15 cellular contexts compared by ENCODE assay signal in genomic region chr18:48753741-48754140, GRCh38.
DNase-seq lines count a peak whose midpoint lies in the region; ATAC-seq and TF ChIP-seq lines count a peak whose summit lies in the region.
"Had no signal": no experiment of that assay in that cellular context is flagged by ENCODE, and none has a peak within 500 bp of the region (broad histone marks: within the 10 kb centered on the region; RNA-seq: fewer than 3 reads in every experiment).

No MANE protein-coding gene starts in this region.

- H3K9me3 ChIP-seq in lower lobe of right lung, result no peaks in the 10 kb centered on the region
- H3K9me3 ChIP-seq: BLaER1, HAP-1 had no signal

- no peak for ATAC-seq in left ventricle myocardium superior
- ATAC-seq in Right ventricle myocardium superior (ENCODE audit: poor library complexity), result no peak
- no peak for ATAC-seq in lower lobe of right lung
- no peak for ATAC-seq in HG03521 (IDR thresholded peaks at IDR 0.05; ENCODE audit: unreplicated experiment)
- ATAC-seq: GM12878 had no signal

- intact Hi-C loops in left ventricle myocardium superior (cut with micrococcal nuclease), result no loop called here
- intact Hi-C loops in Right ventricle myocardium superior (cut with DNase I), result no loop called here
- intact Hi-C loops in lower lobe of right lung (cut with DNase I), result no loop called here

- DNase-seq in left ventricle myocardium superior, result peak; percentile 14
- no peak for DNase-seq in Right ventricle myocardium superior
- DNase-seq in cerebellar nuclear complex (lab: John Stamatoyannopoulos, UW), result peak; percentile 6 to 47
- peak; percentile 32 for DNase-seq in lower lobe of right lung
- no peak for DNase-seq in activated CD4-positive, alpha-beta T cell treated with anti-CD3 and anti-CD28 coated beads for 48 hours
- no peak for DNase-seq in COLO829 (ENCODE audit: low spot score)
- DNase-seq: 8988T; AML-193; CD8-positive, alpha-beta memory T cell; DMS53; GOT3 had no signal

- no peak overlapping the region for H3K27ac ChIP-seq in lower lobe of right lung
- H3K27ac ChIP-seq: BLaER1 had no signal

- no peaks in the 10 kb centered on the region for H3K27me3 ChIP-seq in lower lobe of right lung (ENCODE audit: low read depth)
- H3K27me3 ChIP-seq: BLaER1 had no signal

- H3K4me3 ChIP-seq in lower lobe of right lung, result no peak overlapping the region
- H3K4me3 ChIP-seq: BLaER1, GM12878, HAP-1 had no signal

- peaks cover 6% of the 10 kb centered on the region for H3K4me1 ChIP-seq in lower lobe of right lung
- H3K4me1 ChIP-seq: HAP-1 had no signal

- H3K36me3 ChIP-seq in lower lobe of right lung, result peaks cover 8% of the 10 kb centered on the region
- H3K36me3 ChIP-seq: HAP-1 had no signal

- TF ChIP-seq CTCF in lower lobe of right lung (IDR thresholded peaks at IDR 0.05), result no peak

Comparison
In these comparisons a context has a peak if more than half of its experiments do, and no peak if none do; other contexts are left out.
1. DNase-seq: peak in left ventricle myocardium superior (single experiment), cerebellar nuclear complex (2 of 2) and lower lobe of right lung (single experiment); none in Right ventricle myocardium superior (single experiment), activated CD4-positive, alpha-beta T cell treated with anti-CD3 and anti-CD28 coated beads for 48 hours (single experiment) and COLO829 (single experiment).